24 cellular contexts compared by ENCODE assay signal in genomic region chr2:179177694-179178093, GRCh38.
DNase-seq lines count a peak whose midpoint lies in the region; ATAC-seq, FAIRE-seq and TF ChIP-seq lines count a peak whose summit lies in the region.
"Had no signal": no experiment of that assay in that cellular context is flagged by ENCODE, and none has a peak within 500 bp of the region (broad histone marks: within the 10 kb centered on the region; RNA-seq: fewer than 3 reads in every experiment).

No MANE protein-coding gene starts in this region.

- peaks cover 18% of the 10 kb centered on the region for H3K4me1 Mint-ChIP-seq in nephron progenitor cell
- H3K4me1 Mint-ChIP-seq: CD4-positive, alpha-beta memory T cell had no signal

- no peak for TF ChIP-seq CTCF in nephron progenitor cell (IDR thresholded peaks at IDR 0.05)
- no peak for TF ChIP-seq CTCF in WERI-Rb-1 (IDR thresholded peaks at IDR 0.05; ENCODE audit: low read depth, low read length)
- TF ChIP-seq CTCF in heart left ventricle (IDR thresholded peaks at IDR 0.05) = no peak

- peak; percentile 4 for FAIRE-seq in GM19239 (lab: Jason Lieb, UNC)
- FAIRE-seq: GM18507 had no signal

- intact Hi-C loops in heart left ventricle (cut with DNase I) = no loop called here

- no peak for TF ChIP-seq POLR2A in heart left ventricle (IDR thresholded peaks at IDR 0.05)

- H3K27ac ChIP-seq in WERI-Rb-1 (no peak overlapping the region), heart left ventricle (no peak overlapping the region)
- H3K27ac ChIP-seq: HL-60, KMS-11, PC-9, SJSA1 had no signal

- peaks cover 5% of the 10 kb centered on the region for H3K27me3 Mint-ChIP-seq in nephron progenitor cell (ENCODE audit: low read depth, poor library complexity)
- H3K27me3 Mint-ChIP-seq: IgD-negative memory B cell had no signal

- peaks cover 55% of the 10 kb centered on the region for H3K36me3 Mint-ChIP-seq in nephron progenitor cell (ENCODE audit: low read depth)

- in situ Hi-C loops in ACHN (cut with HindIII; ENCODE audit: low pct_ligation_motif_present, low pct_unique_long_range_greater_than_20kb, low sequenced_read_pairs) = no loop called here

- ATAC-seq in heart left ventricle = no peak
- ATAC-seq: HCT116, Right ventricle myocardium inferior had no signal

- H3K9me3 Mint-ChIP-seq in nephron progenitor cell = no peaks in the 10 kb centered on the region
- H3K9me3 Mint-ChIP-seq: CD4-positive, alpha-beta memory T cell had no signal

- H3K9me3 ChIP-seq in WERI-Rb-1 (ENCODE audit: severe bottlenecking) (no peaks in the 10 kb centered on the region), heart left ventricle (no peaks in the 10 kb centered on the region)
- H3K9me3 ChIP-seq: SJSA1 had no signal

- peaks cover 0 to 7% (median 0%) of the 10 kb centered on the region in 12 donors for H3K4me1 ChIP-seq in heart left ventricle
- H3K4me1 ChIP-seq: SJSA1 had no signal

- H3K4me3 Mint-ChIP-seq in nephron progenitor cell = no peak overlapping the region
- H3K4me3 Mint-ChIP-seq: IgD-negative memory B cell had no signal

- no peaks in the 10 kb centered on the region for H3K27me3 ChIP-seq in WERI-Rb-1 (ENCODE audit: insufficient read depth, low read depth, severe bottlenecking)
- no peaks in the 10 kb centered on the region for H3K27me3 ChIP-seq in heart left ventricle
- H3K27me3 ChIP-seq: SJSA1 had no signal

- peak overlapping the region; percentile 53 for H3K27ac Mint-ChIP-seq in nephron progenitor cell
- H3K27ac Mint-ChIP-seq: CD4-positive, alpha-beta memory T cell had no signal

- WGBS in heart left ventricle, 4 donors = 87 to 96% (median 90%) methylated on average over 1 of the region's 1 CpG

- H3K4me3 ChIP-seq in WERI-Rb-1 (ENCODE audit: low read depth, low read length) (no peak overlapping the region), heart left ventricle (no peak overlapping the region)
- H3K4me3 ChIP-seq: PC-9, SJSA1 had no signal

- peaks cover 7% of the 10 kb centered on the region for H3K36me3 ChIP-seq in WERI-Rb-1
- H3K36me3 ChIP-seq in heart left ventricle = peaks cover 0 to 46% (median 18%) of the 10 kb centered on the region in 9 donors

- DNase-seq in GM19239 (ENCODE audit: insufficient read length, low spot score) (no peak), OCI-M1 (lab: John Stamatoyannopoulos, UW) (peak; percentile 47), globus pallidus (ENCODE audit: low spot score) (peak; percentile 63), nephron progenitor cell (no peak), ACHN (no peak), WERI-Rb-1 (no peak), heart left ventricle (no peak), NCI-H2227 treated with DMSO at 0.1 percent for 48 hours (lab: John Stamatoyannopoulos, UW) (no peak)
- DNase-seq: C1 segment of cervical spinal cord; CD4-positive, alpha-beta memory T cell; COR-L47; GOT3; MM.1S; NCI-H1694; NCI-H2029 treated with DMSO at 0.1 percent for 48 hours; NCI-H774; PC-9 had no signal

Comparison
In these comparisons a context has a peak if more than half of its experiments do, and no peak if none do; other contexts are left out.
1. DNase-seq: peak in OCI-M1 (single experiment) and globus pallidus (single experiment); none in GM19239 (single experiment), nephron progenitor cell (single experiment), ACHN (single experiment), WERI-Rb-1 (single experiment), heart left ventricle (0 of 5) and NCI-H2227 treated with DMSO at 0.1 percent for 48 hours (single experiment).